ENCODE assay signal across 8 cellular contexts in the genomic region with DNA sequence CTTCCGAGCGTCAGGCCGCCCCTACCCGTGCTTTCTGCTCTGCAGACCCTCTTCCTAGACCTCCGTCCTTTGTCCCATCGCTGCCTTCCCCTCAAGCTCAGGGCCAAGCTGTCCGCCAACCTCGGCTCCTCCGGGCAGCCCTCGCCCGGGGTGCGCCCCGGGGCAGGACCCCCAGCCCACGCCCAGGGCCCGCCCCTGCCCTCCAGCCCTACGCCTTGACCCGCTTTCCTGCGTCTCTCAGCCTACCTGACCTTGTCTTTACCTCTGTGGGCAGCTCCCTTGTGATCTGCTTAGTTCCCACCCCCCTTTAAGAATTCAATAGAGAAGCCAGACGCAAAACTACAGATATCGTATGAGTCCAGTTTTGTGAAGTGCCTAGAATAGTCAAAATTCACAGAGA. TPM values are rescaled to one million over a fixed set of nuclear protein-coding genes. Genes with fewer than 3 reads are reported as not detected.
DNase-seq lines count a peak whose midpoint lies in the region; TF ChIP-seq lines count a peak whose summit lies in the region.
"Not testable (repeated sequence)": the region's sequence is repeated elsewhere in the genome, so short reads cannot be mapped to it uniquely, and the experiment has no call there.

A gene with protein sequence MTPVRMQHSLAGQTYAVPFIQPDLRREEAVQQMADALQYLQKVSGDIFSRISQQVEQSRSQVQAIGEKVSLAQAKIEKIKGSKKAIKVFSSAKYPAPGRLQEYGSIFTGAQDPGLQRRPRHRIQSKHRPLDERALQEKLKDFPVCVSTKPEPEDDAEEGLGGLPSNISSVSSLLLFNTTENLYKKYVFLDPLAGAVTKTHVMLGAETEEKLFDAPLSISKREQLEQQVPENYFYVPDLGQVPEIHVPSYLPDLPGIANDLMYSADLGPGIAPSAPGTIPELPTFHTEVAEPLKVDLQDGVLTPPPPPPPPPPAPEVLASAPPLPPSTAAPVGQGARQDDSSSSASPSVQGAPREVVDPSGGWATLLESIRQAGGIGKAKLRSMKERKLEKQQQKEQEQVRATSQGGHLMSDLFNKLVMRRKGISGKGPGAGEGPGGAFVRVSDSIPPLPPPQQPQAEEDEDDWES (minus strand): TSS at position 101 of the 400 bp plus-strand sequence. CDS start 4,457 bp downstream, outside the sequence.

- not testable (repeated sequence) for H2AFZ ChIP-seq in Loucy (ENCODE audit: low read length); trophoblast cell (ENCODE audit: insufficient read depth, low read length, poor library complexity)

- not testable (repeated sequence) for H2BK5ac ChIP-seq in trophoblast cell (ENCODE audit: low read depth, low read length, poor library complexity)

- not testable (repeated sequence) for H3K79me1 ChIP-seq in trophoblast cell (ENCODE audit: low read length)

- not testable (repeated sequence) for H3K4ac ChIP-seq in trophoblast cell (ENCODE audit: low read depth, low read length)

- H3K9ac ChIP-seq in Loucy (ENCODE audit: low read depth, low read length, poor library complexity, severe bottlenecking), result peak within 1 kb of the TSS; percentile 54
- not testable (repeated sequence) for H3K9ac ChIP-seq in liver (ENCODE audit: low read depth in 1 of 2, low read length in 2 of 2); trophoblast cell (ENCODE audit: low read length)

- H3K27ac ChIP-seq in DOHH2 (ENCODE audit: low read depth, low read length); liver (ENCODE audit: low read depth in 1 of 2, low read length in 2 of 2); trophoblast cell (ENCODE audit: low read depth, low read length); urinary bladder (ENCODE audit: low read depth): not testable (repeated sequence)

- not testable (repeated sequence) for H3K9me3 Mint-ChIP-seq in activated CD4-positive, alpha-beta T cell treated with anti-CD3 and anti-CD28 coated beads, Interleukin-2, amount 10 ng/mL, durations not matched to agents 24 days and 14 days; brain

- not testable (repeated sequence) for H3K9me3 ChIP-seq in DOHH2 (ENCODE audit: control insufficient read depth, insufficient read depth, low read length); Loucy (ENCODE audit: insufficient read depth, low read depth, low read length); liver (ENCODE audit: control insufficient read depth in 4 of 4, low read length in 3 of 4); trophoblast cell (ENCODE audit: insufficient read depth, low read depth, low read length)

- H4K8ac ChIP-seq in trophoblast cell (ENCODE audit: low read depth, low read length), result not testable (repeated sequence)

- H3K23ac ChIP-seq in trophoblast cell (ENCODE audit: low read length), result not testable (repeated sequence)

- not testable (repeated sequence) for TF ChIP-seq RAD21 in liver (IDR thresholded peaks at IDR 0.05)

- H3K4me3 Mint-ChIP-seq in activated CD4-positive, alpha-beta T cell treated with anti-CD3 and anti-CD28 coated beads, Interleukin-2, amount 10 ng/mL, durations not matched to agents 24 days and 14 days, result not testable (repeated sequence)
- peak within 1 kb of the TSS in 1 of 5 experiments; percentile 46 for H3K4me3 Mint-ChIP-seq in brain

- intact Hi-C loops in activated CD4-positive, alpha-beta T cell treated with anti-CD3 and anti-CD28 coated beads, Interleukin-2, amount 10 ng/mL, durations not matched to agents 24 days and 14 days (cut with micrococcal nuclease), result not testable (repeated sequence)

- not testable (repeated sequence) for H3K4me2 ChIP-seq in DOHH2 (ENCODE audit: low read length); Loucy (ENCODE audit: low read depth, low read length, poor library complexity, severe bottlenecking)
- H3K4me2 ChIP-seq in trophoblast cell (ENCODE audit: low read length), result peak within 1 kb of the TSS; percentile 48

- H3K79me2 ChIP-seq in DOHH2 (ENCODE audit: control insufficient read depth, low read length); Loucy (ENCODE audit: insufficient read depth, low read length); trophoblast cell (ENCODE audit: control insufficient read depth, insufficient read depth, low read length, poor library complexity): not testable (repeated sequence)

- not testable (repeated sequence) for H3K36me3 ChIP-seq in DOHH2 (ENCODE audit: control insufficient read depth, low read length); Loucy (ENCODE audit: insufficient read depth, low read length); liver (ENCODE audit: control insufficient read depth in 4 of 4, insufficient read depth in 3 of 4, low read depth in 1 of 4, low read length in 3 of 4); trophoblast cell (ENCODE audit: control insufficient read depth in 1 of 2, insufficient read depth in 2 of 2, low read length in 2 of 2); urinary bladder (ENCODE audit: insufficient read depth)

- H2AK5ac ChIP-seq in trophoblast cell (ENCODE audit: low read length), result not testable (repeated sequence)

- not testable (repeated sequence) for H3K4me1 ChIP-seq in DOHH2 (ENCODE audit: control insufficient read depth, low read length); Loucy (ENCODE audit: insufficient read depth, low read length, poor library complexity, severe bottlenecking); liver (ENCODE audit: control insufficient read depth in 4 of 4, insufficient read depth in 4 of 4, low read length in 3 of 4); trophoblast cell (ENCODE audit: control insufficient read depth in 1 of 2, insufficient read depth in 2 of 2, low read length in 2 of 2); urinary bladder (ENCODE audit: insufficient read depth)

- not testable (repeated sequence) for H3K18ac ChIP-seq in trophoblast cell (ENCODE audit: low read length)

- not testable (repeated sequence) for H3K9me2 ChIP-seq in DOHH2 (replicated peaks; ENCODE audit: control insufficient read depth, low read length); Loucy (replicated peaks; ENCODE audit: low read depth, low read length)

- not testable (repeated sequence) for H3K27me3 ChIP-seq in DOHH2 (ENCODE audit: control insufficient read depth, low read length); Loucy (ENCODE audit: insufficient read depth, low read length, poor library complexity, severe bottlenecking); liver (ENCODE audit: control insufficient read depth in 4 of 4, insufficient read depth in 4 of 4, low read length in 3 of 4); trophoblast cell (ENCODE audit: insufficient read depth, low read length)

- not testable (repeated sequence) for H3K4me1 Mint-ChIP-seq in activated CD4-positive, alpha-beta T cell treated with anti-CD3 and anti-CD28 coated beads, Interleukin-2, amount 10 ng/mL, durations not matched to agents 24 days and 14 days; brain

- not testable (repeated sequence) for DNase-seq in activated CD4-positive, alpha-beta T cell treated with anti-CD3 and anti-CD28 coated beads, Interleukin-2, amount 10 ng/mL, durations not matched to agents 24 days and 14 days; fibroblast of villous mesenchyme (ENCODE audit: low read depth); trophoblast cell

- H2BK120ac ChIP-seq in trophoblast cell (ENCODE audit: insufficient read depth, low read length, poor library complexity), result not testable (repeated sequence)

- H3K27me3 Mint-ChIP-seq in activated CD4-positive, alpha-beta T cell treated with anti-CD3 and anti-CD28 coated beads, Interleukin-2, amount 10 ng/mL, durations not matched to agents 24 days and 14 days; brain: not testable (repeated sequence)

- H3K4me3 ChIP-seq in DOHH2 (ENCODE audit: low read length), result 0 out of 2 replicates have a peak within 1 kb of the TSS, but pooled peaks have one; percentile 41
- peak within 1 kb of the TSS; percentile 63 for H3K4me3 ChIP-seq in Loucy (ENCODE audit: low read length, poor library complexity, severe bottlenecking)
- peak within 1 kb of the TSS; percentile 60 for H3K4me3 ChIP-seq in fibroblast of villous mesenchyme (ENCODE audit: low read depth, low read length)
- peak within 1 kb of the TSS in 2 of 3 donors; percentile 38 to 47 for H3K4me3 ChIP-seq in liver (ENCODE audit: low read depth in 1 of 3, low read length in 3 of 3)
- H3K4me3 ChIP-seq in trophoblast cell (ENCODE audit: low read depth, low read length), result peak within 1 kb of the TSS; percentile 68
- peak within 1 kb of the TSS; percentile 46 for H3K4me3 ChIP-seq in urinary bladder (ENCODE audit: low read depth, low read length)

- WGBS in liver, result 0% methylated on average over 2 of the region's 20 CpGs
- no CpG with 5 or more reads among the region's 20 CpGs for WGBS in trophoblast cell (ENCODE audit: extremely low coverage, insufficient coverage, insufficient read length)
- 0% methylated on average over 2 of the region's 20 CpGs for WGBS in urinary bladder

- not testable (repeated sequence) for TF ChIP-seq CTCF in DOHH2 (IDR thresholded peaks at IDR 0.05; ENCODE audit: low read depth, low read length, poor library complexity, severe bottlenecking); Loucy (conservative IDR thresholded peaks at IDR 0.05; ENCODE audit: low read length); brain (conservative IDR thresholded peaks at IDR 0.05); fibroblast of villous mesenchyme (IDR thresholded peaks at IDR 0.05; ENCODE audit: insufficient read depth, low read depth, low read length); liver (IDR thresholded peaks at IDR 0.05; ENCODE audit: low read depth, low read length, missing input control)

- H3K27ac Mint-ChIP-seq in activated CD4-positive, alpha-beta T cell treated with anti-CD3 and anti-CD28 coated beads, Interleukin-2, amount 10 ng/mL, durations not matched to agents 24 days and 14 days; brain: not testable (repeated sequence)

- not testable (repeated sequence) for H2BK12ac ChIP-seq in trophoblast cell (ENCODE audit: low read length)

- not testable (repeated sequence) for H4K20me1 ChIP-seq in DOHH2 (ENCODE audit: control insufficient read depth, insufficient read depth, low read depth, low read length); Loucy (ENCODE audit: insufficient read depth, low read length, poor library complexity, severe bottlenecking)

- H3K14ac ChIP-seq in trophoblast cell (ENCODE audit: low read length), result not testable (repeated sequence)

- H3F3A ChIP-seq in DOHH2 (ENCODE audit: control insufficient read depth, insufficient read depth); Loucy (ENCODE audit: low read depth): not testable (repeated sequence)

- H4K91ac ChIP-seq in trophoblast cell (ENCODE audit: low read depth, low read length), result not testable (repeated sequence)

- H3K36me3 Mint-ChIP-seq in activated CD4-positive, alpha-beta T cell treated with anti-CD3 and anti-CD28 coated beads, Interleukin-2, amount 10 ng/mL, durations not matched to agents 24 days and 14 days (ENCODE audit: low read depth); brain: not testable (repeated sequence)

- H4K12ac ChIP-seq in trophoblast cell (ENCODE audit: low read depth, low read length), result not testable (repeated sequence)

RNA-seq across cellular contexts. Expression of the gene that starts here (rescaled TPM):
- total RNA-seq in activated CD4-positive, alpha-beta T cell treated with anti-CD3 and anti-CD28 coated beads, Interleukin-2, amount 10 ng/mL, durations not matched to agents 24 days and 14 days, result 17.9 and 18.2 TPM in 2 replicates
- polyA plus RNA-seq in brain (ENCODE audit: insufficient read depth, low read depth, low replicate concordance) (15.7 TPM), liver (1 to 10 TPM; 3.1 to 3.8 TPM), urinary bladder (24.5 TPM)
- total RNA-seq in fibroblast of villous mesenchyme (3.0 and 5.8 TPM in 2 replicates), liver (1 to 10 TPM; 1.7 to 4.6 TPM), urinary bladder (6.1 TPM)
- polyA plus RNA-seq in trophoblast cell (2013), result 6.5 and 6.7 TPM in 2 replicates
